8 cellular contexts compared by ENCODE assay signal in the genomic region with DNA sequence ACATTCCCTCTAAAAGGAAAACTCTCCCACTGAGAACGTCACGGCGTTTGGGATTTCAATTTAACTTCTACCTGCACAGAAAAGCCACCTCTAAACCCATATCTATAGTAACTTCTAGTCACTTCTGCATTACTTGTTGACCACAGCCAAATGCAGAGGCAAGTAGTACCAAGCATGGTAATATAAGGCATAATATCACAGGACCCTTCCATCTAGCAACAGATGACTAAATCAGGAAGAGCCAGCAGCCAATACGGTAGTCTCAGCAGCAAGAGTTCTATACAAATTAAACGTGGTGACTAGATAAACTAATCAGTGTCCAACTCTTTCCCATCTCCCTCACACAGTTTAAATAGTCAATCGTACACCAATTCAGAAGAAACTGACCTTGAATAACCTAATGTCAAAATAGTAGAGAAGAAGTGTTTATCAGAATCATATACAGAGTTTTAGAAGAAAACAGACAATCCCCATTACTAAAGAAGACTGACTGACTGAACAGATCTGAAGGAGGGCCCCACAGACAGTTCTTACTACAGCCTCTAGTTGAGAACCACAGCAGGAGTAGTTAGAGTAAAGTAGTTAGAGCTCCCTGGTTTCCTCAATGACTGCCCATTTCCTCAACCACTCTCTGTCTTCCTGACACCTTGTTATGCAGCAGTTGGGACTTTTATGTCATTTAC. TPM values are rescaled to one million over a fixed set of nuclear protein-coding genes. Genes with fewer than 3 reads are reported as not detected.
DNase-seq lines count a peak whose midpoint lies in the region; ATAC-seq and TF ChIP-seq lines count a peak whose summit lies in the region.

No MANE protein-coding gene starts in this region.

- H3K27me3 ChIP-seq in heart left ventricle = no peaks in the 10 kb centered on the region

- DNase-seq in D341Med (ENCODE audit: low spot score) = peak; percentile 14
- DNase-seq in GM19238 (ENCODE audit: insufficient read length, low spot score) = peak; percentile 32
- peak; percentile 88 for DNase-seq in SK-MEL-5 (ENCODE audit: low read depth, low spot score)
- DNase-seq in heart left ventricle = no peak
- no peak for DNase-seq in NCI-H524 treated with DMSO at 0.1 percent for 48 hours (lab: John Stamatoyannopoulos, UW)
- no peak for DNase-seq in stimulated activated CD8-positive, alpha-beta memory T cell treated with anti-CD3 and anti-CD28 coated beads, Interleukin-4, amount 100 ng/mL, for 48 hours
- DNase-seq in DMS79 (lab: John Stamatoyannopoulos, UW) = no peak

- WGBS in heart left ventricle, 4 donors = 55 to 59% (median 56%) methylated on average over 6 of the region's 6 CpGs

- H3K27ac ChIP-seq in heart left ventricle = peak overlapping the region in 2 of 12 donors; percentile 21 to 56

- in situ Hi-C loops in SK-MEL-5 (cut with HindIII; ENCODE audit: low pct_unique_long_range_greater_than_20kb, low sequenced_read_pairs) = no loop called here

- no peak for TF ChIP-seq CTCF in heart left ventricle (IDR thresholded peaks at IDR 0.05)

- ATAC-seq in HG03095 (IDR thresholded peaks at IDR 0.05; ENCODE audit: unreplicated experiment) = peak; percentile 98
- peak; percentile 58 to 89 (median 78) for ATAC-seq in heart left ventricle

- H3K36me3 ChIP-seq in heart left ventricle = no peaks in the 10 kb centered on the region

- intact Hi-C loops in heart left ventricle (cut with DNase I) = no loop called here

- peaks cover 0 to 7% (median 0%) of the 10 kb centered on the region in 12 donors for H3K9me3 ChIP-seq in heart left ventricle

- peaks cover 0 to 33% (median 10%) of the 10 kb centered on the region in 12 donors for H3K4me1 ChIP-seq in heart left ventricle

- no peak for TF ChIP-seq POLR2A in heart left ventricle (IDR thresholded peaks at IDR 0.05)

- no peak overlapping the region for H3K4me3 ChIP-seq in heart left ventricle

RNA-seq across cellular contexts. Expression of a gene that starts 30.0 kb away (rescaled TPM):
- 52.9 and 56.2 TPM in 2 replicates for total RNA-seq in SK-MEL-5 (2014; rRNA removed; shearing (Covaris generic))
- polyA plus RNA-seq in SK-MEL-5 (2015; cell fraction: cytosol; rRNA removed) = 56.0 and 72.3 TPM in 2 replicates
- 43.0 and 44.7 TPM in 2 replicates for polyA plus RNA-seq in SK-MEL-5 (2015; cell fraction: nucleus; rRNA removed)
- 10 to 100 TPM; 20.1 to 73.3 (median 53.0) TPM for total RNA-seq in heart left ventricle
- 10 to 100 TPM; 41.6 to 94.8 TPM for polyA plus RNA-seq in heart left ventricle

RNA-seq across cellular contexts. Expression of a gene that starts 58.8 kb away (rescaled TPM):
- 96.3 and 110 TPM in 2 replicates for total RNA-seq in SK-MEL-5 (2014; rRNA removed; shearing (Covaris generic))
- 47.9 and 71.2 TPM in 2 replicates for polyA plus RNA-seq in SK-MEL-5 (2015; cell fraction: cytosol; rRNA removed)
- polyA plus RNA-seq in SK-MEL-5 (2015; cell fraction: nucleus; rRNA removed) = 16.7 and 23.0 TPM in 2 replicates
- 10 to 100 TPM; 36.8 to 52.8 (median 41.6) TPM for total RNA-seq in heart left ventricle
- polyA plus RNA-seq in heart left ventricle = 10 to 100 TPM; 64.3 to 86.5 TPM

Comparison
In these comparisons a context has a peak if more than half of its experiments do, and no peak if none do; other contexts are left out.
1. DNase-seq: peak in D341Med (single experiment), GM19238 (single experiment) and SK-MEL-5 (single experiment); none in heart left ventricle (0 of 5), NCI-H524 treated with DMSO at 0.1 percent for 48 hours (single experiment), stimulated activated CD8-positive, alpha-beta memory T cell treated with anti-CD3 and anti-CD28 coated beads, Interleukin-4, amount 100 ng/mL, for 48 hours (single experiment) and DMS79 (single experiment).